Comparison of ENCODE assay signal across 1 cellular context in genomic region chr1:225897595-225898514, GRCh38.
TF ChIP-seq lines count a peak whose summit lies in the region.

No MANE protein-coding gene starts in this region.

TF ChIP-seq in HCT116, 20 proteins besides CTCF, POLR2A, EP300 and RAD21 (continued from another document):
- TF ChIP-seq REST (IDR thresholded peaks at IDR 0.05; ENCODE audit: low read depth) = no peak
- TF ChIP-seq SIN3A (IDR thresholded peaks at IDR 0.05; ENCODE audit: low read depth) = no peak
- TF ChIP-seq SRF (IDR thresholded peaks at IDR 0.05; ENCODE audit: low read depth) = no peak
- TF ChIP-seq ZFX (IDR thresholded peaks at IDR 0.05) = no peak
- no peak for TF ChIP-seq JUND (IDR thresholded peaks at IDR 0.05)
- TF ChIP-seq FOSL1 (IDR thresholded peaks at IDR 0.05; ENCODE audit: low read depth) = no peak
